ENCODE assay signal across 24 cellular contexts in genomic region chr11:116180806-116181600, GRCh38.
DNase-seq lines count a peak whose midpoint lies in the region; ATAC-seq and TF ChIP-seq lines count a peak whose summit lies in the region.
"Had no signal": no experiment of that assay in that cellular context is flagged by ENCODE, and none has a peak within 500 bp of the region (broad histone marks: within the 10 kb centered on the region; RNA-seq: fewer than 3 reads in every experiment).

No MANE protein-coding gene starts in this region.

- no peaks in the 10 kb centered on the region for H3K9me3 Mint-ChIP-seq in WTC11
- no peaks in the 10 kb centered on the region for H3K9me3 Mint-ChIP-seq in nephron
- H3K9me3 Mint-ChIP-seq: activated CD4-positive, alpha-beta T cell treated with anti-CD3 and anti-CD28 coated beads, Interleukin-2, amount 10 ng/mL, durations not matched to agents 24 days and 14 days; effector memory CD8-positive, alpha-beta T cell had no signal

- H3K36me3 Mint-ChIP-seq in WTC11 (no peaks in the 10 kb centered on the region), nephron (ENCODE audit: low read depth) (no peaks in the 10 kb centered on the region)
- H3K36me3 Mint-ChIP-seq: activated naive CD8-positive, alpha-beta T cell had no signal

- no peak overlapping the region for H3K27ac Mint-ChIP-seq in WTC11
- H3K27ac Mint-ChIP-seq in nephron, result peak overlapping the region in 2 of 3 experiments; percentile 18 to 78
- H3K27ac Mint-ChIP-seq: activated CD4-positive, alpha-beta T cell treated with anti-CD3 and anti-CD28 coated beads, Interleukin-2, amount 10 ng/mL, durations not matched to agents 24 days and 14 days; activated naive CD8-positive, alpha-beta T cell; effector memory CD8-positive, alpha-beta T cell had no signal

- no peaks in the 10 kb centered on the region for H3K27me3 Mint-ChIP-seq in WTC11 (ENCODE audit: low read depth)
- H3K27me3 Mint-ChIP-seq in nephron (ENCODE audit: low read depth), result peaks cover 5% of the 10 kb centered on the region
- H3K27me3 Mint-ChIP-seq: activated CD4-positive, alpha-beta T cell treated with anti-CD3 and anti-CD28 coated beads, Interleukin-2, amount 10 ng/mL, durations not matched to agents 24 days and 14 days had no signal

- H3K4me1 Mint-ChIP-seq in WTC11 (peaks cover 43% of the 10 kb centered on the region), nephron (peaks cover 27% of the 10 kb centered on the region)
- H3K4me1 Mint-ChIP-seq: activated CD4-positive, alpha-beta T cell treated with anti-CD3 and anti-CD28 coated beads, Interleukin-2, amount 10 ng/mL, durations not matched to agents 24 days and 14 days had no signal

- CTCF ChIA-PET in WTC11 (lab: Charles Lee), result interaction anchor here (1.2 to 10.5 kb wide), 2 partner anchors 9 to 35 kb away, joined by 6 to 70 read pairs; no protein-coding TSS in a partner anchor

- DNase-seq in Ammon's horn (ENCODE audit: low spot score) (peak; percentile 34), NCI-H1092 (lab: John Stamatoyannopoulos, UW) (peak; percentile 50), WTC11 (ENCODE audit: low spot score) (no peak)
- no peak for DNase-seq in activated CD4-positive, alpha-beta T cell treated with anti-CD3 and anti-CD28 coated beads for 1 hour
- DNase-seq: activated CD4-positive, alpha-beta T cell treated with anti-CD3 and anti-CD28 coated beads, Interleukin-2, amount 10 ng/mL, durations not matched to agents 24 days and 14 days; cortex of kidney; DMS153; effector memory CD8-positive, alpha-beta T cell; erythroblast; Kasumi-1; mesenchymal stem cell; MV-4-11; NCI-H1694; NCI-H526; psoas muscle; SIG-M5; stimulated activated CD4-positive, alpha-beta T cell treated with anti-CD3 and anti-CD28 coated beads, Interleukin-4, amount 100 ng/mL, for 4 hours; T1000; trophoblast cell had no signal

- ATAC-seq in WTC11 (peak; percentile 12; the same call in 1 of the 2 replicates), HG03520 (IDR thresholded peaks at IDR 0.05; ENCODE audit: unreplicated experiment) (no peak), GM21529 (IDR thresholded peaks at IDR 0.05; ENCODE audit: unreplicated experiment) (no peak), GM21528 (IDR thresholded peaks at IDR 0.05; ENCODE audit: low FRiP score, unreplicated experiment) (no peak)
- ATAC-seq: effector memory CD8-positive, alpha-beta T cell; psoas muscle had no signal

- H3K4me3 Mint-ChIP-seq in WTC11 (no peak overlapping the region), nephron (no peak overlapping the region)
- H3K4me3 Mint-ChIP-seq: activated CD4-positive, alpha-beta T cell treated with anti-CD3 and anti-CD28 coated beads, Interleukin-2, amount 10 ng/mL, durations not matched to agents 24 days and 14 days; activated naive CD8-positive, alpha-beta T cell; effector memory CD8-positive, alpha-beta T cell had no signal

- TF ChIP-seq CTCF in WTC11 (IDR thresholded peaks at IDR 0.05) (no peak), nephron (IDR thresholded peaks at IDR 0.05; ENCODE audit: unreplicated experiment in 3 of 3) (no peak)

- POLR2A ChIA-PET in WTC11 (lab: Charles Lee), result no interaction called here

TF ChIP-seq in WTC11, 78 proteins besides CTCF, POLR2A, EP300 and RAD21:
- TF ChIP-seq PRDM15 (CRISPR knock-in tag; IDR thresholded peaks at IDR 0.05) (no peak), HMGXB4 (CRISPR knock-in tag; IDR thresholded peaks at IDR 0.05) (no peak)
TF ChIP-seq in WTC11: peak in this region for 0.

Comparison
In these comparisons a context has a peak if more than half of its experiments do, and no peak if none do; other contexts are left out.
1. DNase-seq: peak in Ammon's horn (single experiment) and NCI-H1092 (single experiment); none in WTC11 (single experiment) and activated CD4-positive, alpha-beta T cell treated with anti-CD3 and anti-CD28 coated beads for 1 hour (single experiment).